7 cellular contexts compared by ENCODE assay signal in genomic region chr16:88153516-88153915, GRCh38.
DNase-seq lines count a peak whose midpoint lies in the region; FAIRE-seq and TF ChIP-seq lines count a peak whose summit lies in the region.
"Not testable (repeated sequence)": the region's sequence is repeated elsewhere in the genome, so short reads cannot be mapped to it uniquely, and the experiment has no call there.

No MANE protein-coding gene starts in this region.

- not testable (repeated sequence) for H2AFZ ChIP-seq in GM23248

- intact Hi-C loops in kidney (cut with DNase I); spleen (cut with DNase I; ENCODE audit: low total_unique reads); testis (cut with DNase I; ENCODE audit: low total_unique reads): not testable (repeated sequence)

- H3K4me3 ChIP-seq in GM23248; Peyer's patch; choroid plexus epithelial cell (ENCODE audit: low read depth, low read length); kidney (ENCODE audit: low read length in 2 of 2); spleen; testis: not testable (repeated sequence)

- not testable (repeated sequence) for H3K9me2 ChIP-seq in GM23248 (ENCODE audit: insufficient read depth)

- not testable (repeated sequence) for H3K9me3 ChIP-seq in GM23248 (ENCODE audit: low read depth); Peyer's patch; kidney (ENCODE audit: control insufficient read depth in 1 of 2, low read length in 2 of 2); spleen; testis

- not testable (repeated sequence) for H3K36me3 ChIP-seq in GM23248 (ENCODE audit: low read depth); Peyer's patch; kidney (ENCODE audit: control insufficient read depth in 1 of 2, insufficient read depth in 2 of 2, low read length in 2 of 2); spleen; testis (ENCODE audit: low read depth, missing control alignments)

- FAIRE-seq in kidney (lab: Jason Lieb, UNC): not testable (repeated sequence)

- H3K27me3 ChIP-seq in GM23248 (replicated peaks; ENCODE audit: insufficient read depth); Peyer's patch; spleen (replicated peaks in 1 of 7); testis: not testable (repeated sequence)

- H3K4me2 ChIP-seq in GM23248 (ENCODE audit: unreplicated experiment): not testable (repeated sequence)

- not testable (repeated sequence) for TF ChIP-seq CTCF in Peyer's patch (IDR thresholded peaks at IDR 0.05); kidney (IDR thresholded peaks at IDR 0.05; ENCODE audit: borderline replicate concordance, extremely low read depth, insufficient read depth); spleen (IDR thresholded peaks at IDR 0.05 in 8 of 11, conservative IDR thresholded peaks at IDR 0.05 in 3 of 11); testis (IDR thresholded peaks at IDR 0.05)
- peak; percentile 45 for TF ChIP-seq CTCF in choroid plexus epithelial cell (conservative IDR thresholded peaks at IDR 0.05; ENCODE audit: low read depth, low read length)

- H3K27ac ChIP-seq in GM23248; Peyer's patch; kidney (ENCODE audit: low read depth in 2 of 2, low read length in 2 of 2); spleen; testis: not testable (repeated sequence)

- WGBS in GM23248 (ENCODE audit: low coverage in 1 of 2, low lambda C conversion rate in 2 of 2, missing lambda C conversion rate in 2 of 2), 2 experiments: 83 to 86% methylated on average over 12 of the region's 12 CpGs
- WGBS in spleen, 5 donors: 88 to 94% (median 92%) methylated on average over 5 to 12 of the region's 12 CpGs
- WGBS in testis, 2 donors: 86 to 92% methylated on average over 9 of the region's 12 CpGs

- H3F3A ChIP-seq in GM23248 (ENCODE audit: insufficient read depth): not testable (repeated sequence)

- not testable (repeated sequence) for H3K9ac ChIP-seq in GM23248; kidney (ENCODE audit: low read length in 2 of 2)

- in situ Hi-C loops in GM23248 (cut with MboI): not testable (repeated sequence)

- DNase-seq in GM23248: peak; percentile 9
- DNase-seq in Peyer's patch: peak in 2 of 3 donors; percentile 23 to 24
- peak; percentile 36 for DNase-seq in choroid plexus epithelial cell (ENCODE audit: low read depth)
- peak; percentile 67 for DNase-seq in kidney
- DNase-seq in mesenteric fat pad (ENCODE audit: low spot score): peak; percentile 76
- DNase-seq in spleen: peak; percentile 50
- peak; percentile 27 for DNase-seq in testis

- H3K79me2 ChIP-seq in GM23248 (ENCODE audit: insufficient read depth): not testable (repeated sequence)

- H3K4me1 ChIP-seq in GM23248 (ENCODE audit: insufficient read depth); Peyer's patch; kidney (ENCODE audit: control insufficient read depth in 1 of 2, insufficient read depth in 1 of 2, low read depth in 1 of 2, low read length in 2 of 2); spleen; testis: not testable (repeated sequence)

- not testable (repeated sequence) for H4K20me1 ChIP-seq in GM23248 (ENCODE audit: insufficient read depth)

- not testable (repeated sequence) for TF ChIP-seq POLR2A in Peyer's patch (IDR thresholded peaks at IDR 0.05); spleen (IDR thresholded peaks at IDR 0.05); testis (IDR thresholded peaks at IDR 0.05)

Comparison
In these comparisons a context has a peak if more than half of its experiments do, and no peak if none do; other contexts are left out.
1. DNase-seq: peak in every context shown above with its lines; median percentile 76 in mesenteric fat pad; 67 in kidney; 50 in spleen; 36 in choroid plexus epithelial cell; 27 in testis; 24 in Peyer's patch; 9 in GM23248.